Comparison of ENCODE assay signal across 7 cellular contexts in the genomic region with DNA sequence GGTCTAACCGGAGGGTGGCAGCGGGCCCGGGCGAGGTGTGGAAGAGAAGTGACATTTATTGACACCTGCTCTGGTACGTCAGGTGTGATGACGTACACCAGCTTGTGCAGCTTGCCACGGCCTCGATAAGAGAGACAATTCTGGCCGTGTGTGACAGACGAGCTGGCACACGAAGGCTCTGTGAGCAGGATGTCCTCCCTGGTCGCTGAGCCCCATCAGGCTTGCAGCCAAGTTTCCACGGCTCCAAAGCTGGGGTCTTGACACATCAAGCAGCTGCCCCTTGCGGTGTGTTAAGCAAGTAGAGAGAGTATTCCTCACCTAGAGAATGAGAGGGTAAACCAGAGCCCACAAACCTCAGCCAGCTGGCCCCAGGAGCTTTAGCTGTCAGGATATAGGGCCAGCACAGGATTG. TPM values are rescaled to one million over a fixed set of nuclear protein-coding genes. Genes with fewer than 3 reads are reported as not detected.
DNase-seq lines count a peak whose midpoint lies in the region; ATAC-seq and TF ChIP-seq lines count a peak whose summit lies in the region.

No MANE protein-coding gene starts in this region.

- no peaks in the 10 kb centered on the region for H3K36me3 ChIP-seq in heart left ventricle

- 6 to 14% (median 10%) methylated on average over 14 of the region's 14 CpGs for WGBS in heart left ventricle, 4 donors

- TF ChIP-seq POLR2A in heart left ventricle (IDR thresholded peaks at IDR 0.05): peak in 1 of 2 donors; percentile 11

- DNase-seq in NCI-H345 treated with DMSO at 0.1 percent for 48 hours (lab: John Stamatoyannopoulos, UW; ENCODE audit: unreplicated experiment): peak; percentile 55
- DNase-seq in activated T-cell treated with anti-CD3 and anti-CD28 coated beads for 48 hours (ENCODE audit: low read depth): peak; percentile 38
- peak; percentile 76 to 97 (median 88) for DNase-seq in heart left ventricle
- peak in 2 of 3 experiments; percentile 37 to 46 for DNase-seq in stimulated activated CD4-positive, alpha-beta T cell treated with anti-CD3 and anti-CD28 coated beads, TNF-alpha, amount 100 ng/mL, for 4 hours (ENCODE audit: low read depth in 3 of 3)
- no peak for DNase-seq in HK-2 (ENCODE audit: unreplicated experiment)

- H3K27ac ChIP-seq in heart left ventricle: peak overlapping the region; percentile 80 to 98 (median 88)

- H3K9me3 ChIP-seq in heart left ventricle: no peaks in the 10 kb centered on the region

- intact Hi-C loops in heart left ventricle (cut with DNase I): loop anchor here in 6 of 10 donors (1.0 to 10.0 kb wide), 7 partner anchors 31 to 106 kb away; partner anchors contain the start of genes CLIP4 (in 2 of the 6) and TOGARAM2 (in 1 of the 6)

- peaks cover 6 to 74% (median 59%) of the 10 kb centered on the region in 12 donors for H3K4me1 ChIP-seq in heart left ventricle

- peak; percentile 61 to 77 (median 72) for ATAC-seq in heart left ventricle
- no peak for ATAC-seq in HG03108 (IDR thresholded peaks at IDR 0.05; ENCODE audit: unreplicated experiment)
- ATAC-seq in HG03025 (IDR thresholded peaks at IDR 0.05; ENCODE audit: low FRiP score, unreplicated experiment): no peak

- peak overlapping the region in 2 of 12 donors; percentile 21 to 25 for H3K4me3 ChIP-seq in heart left ventricle

- peak in 2 of 12 donors; percentile 17 to 23 for TF ChIP-seq CTCF in heart left ventricle (IDR thresholded peaks at IDR 0.05)

- H3K27me3 ChIP-seq in heart left ventricle: no peaks in the 10 kb centered on the region

RNA-seq across cellular contexts. Expression of gene TOGARAM2, which starts 30.6 kb away (rescaled TPM):
- total RNA-seq in heart left ventricle: 10 to 100 TPM in 3 of 9 donors, 1 to 10 TPM in 5, under 1 TPM in 1; 0.24 to 23.5 (median 6.2) TPM
- 10 to 100 TPM in 1 of 2 donors, 1 to 10 TPM in 1; 5.5 to 23.9 TPM for polyA plus RNA-seq in heart left ventricle

Comparison
In these comparisons a context has a peak if more than half of its experiments do, and no peak if none do; other contexts are left out.
1. ATAC-seq: peak in heart left ventricle (4 of 4); none in HG03108 (single experiment) and HG03025 (single experiment).